Comparison of ENCODE assay signal across 1 cellular context in genomic region chr6:126176266-126176665, GRCh38.
TF ChIP-seq lines count a peak whose summit lies in the region.

No MANE protein-coding gene starts in this region.

TF ChIP-seq in H1, 55 proteins besides CTCF, POLR2A, EP300 and RAD21 (continued from another document):
- TF ChIP-seq, protein P1, sequence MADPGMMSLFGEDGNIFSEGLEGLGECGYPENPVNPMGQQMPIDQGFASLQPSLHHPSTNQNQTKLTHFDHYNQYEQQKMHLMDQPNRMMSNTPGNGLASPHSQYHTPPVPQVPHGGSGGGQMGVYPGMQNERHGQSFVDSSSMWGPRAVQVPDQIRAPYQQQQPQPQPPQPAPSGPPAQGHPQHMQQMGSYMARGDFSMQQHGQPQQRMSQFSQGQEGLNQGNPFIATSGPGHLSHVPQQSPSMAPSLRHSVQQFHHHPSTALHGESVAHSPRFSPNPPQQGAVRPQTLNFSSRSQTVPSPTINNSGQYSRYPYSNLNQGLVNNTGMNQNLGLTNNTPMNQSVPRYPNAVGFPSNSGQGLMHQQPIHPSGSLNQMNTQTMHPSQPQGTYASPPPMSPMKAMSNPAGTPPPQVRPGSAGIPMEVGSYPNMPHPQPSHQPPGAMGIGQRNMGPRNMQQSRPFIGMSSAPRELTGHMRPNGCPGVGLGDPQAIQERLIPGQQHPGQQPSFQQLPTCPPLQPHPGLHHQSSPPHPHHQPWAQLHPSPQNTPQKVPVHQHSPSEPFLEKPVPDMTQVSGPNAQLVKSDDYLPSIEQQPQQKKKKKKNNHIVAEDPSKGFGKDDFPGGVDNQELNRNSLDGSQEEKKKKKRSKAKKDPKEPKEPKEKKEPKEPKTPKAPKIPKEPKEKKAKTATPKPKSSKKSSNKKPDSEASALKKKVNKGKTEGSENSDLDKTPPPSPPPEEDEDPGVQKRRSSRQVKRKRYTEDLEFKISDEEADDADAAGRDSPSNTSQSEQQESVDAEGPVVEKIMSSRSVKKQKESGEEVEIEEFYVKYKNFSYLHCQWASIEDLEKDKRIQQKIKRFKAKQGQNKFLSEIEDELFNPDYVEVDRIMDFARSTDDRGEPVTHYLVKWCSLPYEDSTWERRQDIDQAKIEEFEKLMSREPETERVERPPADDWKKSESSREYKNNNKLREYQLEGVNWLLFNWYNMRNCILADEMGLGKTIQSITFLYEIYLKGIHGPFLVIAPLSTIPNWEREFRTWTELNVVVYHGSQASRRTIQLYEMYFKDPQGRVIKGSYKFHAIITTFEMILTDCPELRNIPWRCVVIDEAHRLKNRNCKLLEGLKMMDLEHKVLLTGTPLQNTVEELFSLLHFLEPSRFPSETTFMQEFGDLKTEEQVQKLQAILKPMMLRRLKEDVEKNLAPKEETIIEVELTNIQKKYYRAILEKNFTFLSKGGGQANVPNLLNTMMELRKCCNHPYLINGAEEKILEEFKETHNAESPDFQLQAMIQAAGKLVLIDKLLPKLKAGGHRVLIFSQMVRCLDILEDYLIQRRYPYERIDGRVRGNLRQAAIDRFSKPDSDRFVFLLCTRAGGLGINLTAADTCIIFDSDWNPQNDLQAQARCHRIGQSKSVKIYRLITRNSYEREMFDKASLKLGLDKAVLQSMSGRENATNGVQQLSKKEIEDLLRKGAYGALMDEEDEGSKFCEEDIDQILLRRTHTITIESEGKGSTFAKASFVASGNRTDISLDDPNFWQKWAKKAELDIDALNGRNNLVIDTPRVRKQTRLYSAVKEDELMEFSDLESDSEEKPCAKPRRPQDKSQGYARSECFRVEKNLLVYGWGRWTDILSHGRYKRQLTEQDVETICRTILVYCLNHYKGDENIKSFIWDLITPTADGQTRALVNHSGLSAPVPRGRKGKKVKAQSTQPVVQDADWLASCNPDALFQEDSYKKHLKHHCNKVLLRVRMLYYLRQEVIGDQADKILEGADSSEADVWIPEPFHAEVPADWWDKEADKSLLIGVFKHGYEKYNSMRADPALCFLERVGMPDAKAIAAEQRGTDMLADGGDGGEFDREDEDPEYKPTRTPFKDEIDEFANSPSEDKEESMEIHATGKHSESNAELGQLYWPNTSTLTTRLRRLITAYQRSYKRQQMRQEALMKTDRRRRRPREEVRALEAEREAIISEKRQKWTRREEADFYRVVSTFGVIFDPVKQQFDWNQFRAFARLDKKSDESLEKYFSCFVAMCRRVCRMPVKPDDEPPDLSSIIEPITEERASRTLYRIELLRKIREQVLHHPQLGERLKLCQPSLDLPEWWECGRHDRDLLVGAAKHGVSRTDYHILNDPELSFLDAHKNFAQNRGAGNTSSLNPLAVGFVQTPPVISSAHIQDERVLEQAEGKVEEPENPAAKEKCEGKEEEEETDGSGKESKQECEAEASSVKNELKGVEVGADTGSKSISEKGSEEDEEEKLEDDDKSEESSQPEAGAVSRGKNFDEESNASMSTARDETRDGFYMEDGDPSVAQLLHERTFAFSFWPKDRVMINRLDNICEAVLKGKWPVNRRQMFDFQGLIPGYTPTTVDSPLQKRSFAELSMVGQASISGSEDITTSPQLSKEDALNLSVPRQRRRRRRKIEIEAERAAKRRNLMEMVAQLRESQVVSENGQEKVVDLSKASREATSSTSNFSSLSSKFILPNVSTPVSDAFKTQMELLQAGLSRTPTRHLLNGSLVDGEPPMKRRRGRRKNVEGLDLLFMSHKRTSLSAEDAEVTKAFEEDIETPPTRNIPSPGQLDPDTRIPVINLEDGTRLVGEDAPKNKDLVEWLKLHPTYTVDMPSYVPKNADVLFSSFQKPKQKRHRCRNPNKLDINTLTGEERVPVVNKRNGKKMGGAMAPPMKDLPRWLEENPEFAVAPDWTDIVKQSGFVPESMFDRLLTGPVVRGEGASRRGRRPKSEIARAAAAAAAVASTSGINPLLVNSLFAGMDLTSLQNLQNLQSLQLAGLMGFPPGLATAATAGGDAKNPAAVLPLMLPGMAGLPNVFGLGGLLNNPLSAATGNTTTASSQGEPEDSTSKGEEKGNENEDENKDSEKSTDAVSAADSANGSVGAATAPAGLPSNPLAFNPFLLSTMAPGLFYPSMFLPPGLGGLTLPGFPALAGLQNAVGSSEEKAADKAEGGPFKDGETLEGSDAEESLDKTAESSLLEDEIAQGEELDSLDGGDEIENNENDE (IDR thresholded peaks at IDR 0.05; ENCODE audit: insufficient replicate concordance, low read length): no peak
- no peak for TF ChIP-seq GABPA (IDR thresholded peaks at IDR 0.05; ENCODE audit: borderline replicate concordance, insufficient read depth, low read length)
- no peak for TF ChIP-seq KDM1A (IDR thresholded peaks at IDR 0.05; ENCODE audit: borderline replicate concordance, low read length)
- TF ChIP-seq BACH1 (IDR thresholded peaks at IDR 0.05; ENCODE audit: low read length): no peak
- no peak for TF ChIP-seq CHD2 (IDR thresholded peaks at IDR 0.05; ENCODE audit: low read length)
- no peak for TF ChIP-seq CBX8 (IDR thresholded peaks at IDR 0.05; ENCODE audit: borderline replicate concordance, low read depth, low read length)
- TF ChIP-seq PHF8 (conservative IDR thresholded peaks at IDR 0.05; ENCODE audit: low read depth, low read length): no peak
- TF ChIP-seq HDAC6 (IDR thresholded peaks at IDR 0.05; ENCODE audit: low read depth, low read length): no peak
